ENCODE assay signal across 16 cellular contexts in genomic region chr15:38312190-38312589, GRCh38. TPM values are rescaled to one million over a fixed set of nuclear protein-coding genes. Genes with fewer than 3 reads are reported as not detected.
DNase-seq lines count a peak whose midpoint lies in the region; ATAC-seq, FAIRE-seq and TF ChIP-seq lines count a peak whose summit lies in the region.
"Had no signal": no experiment of that assay in that cellular context is flagged by ENCODE, and none has a peak within 500 bp of the region (broad histone marks: within the 10 kb centered on the region; RNA-seq: fewer than 3 reads in every experiment).

No MANE protein-coding gene starts in this region.

- no peak overlapping the region for H3K4me3 Mint-ChIP-seq in WTC11
- H3K4me3 Mint-ChIP-seq: B cell; CD8-positive, alpha-beta T cell had no signal

- no peaks in the 10 kb centered on the region for H3K36me3 ChIP-seq in iPS-18a (ENCODE audit: control insufficient read depth, low read depth, low read length)

- no peaks in the 10 kb centered on the region for H3K27me3 ChIP-seq in iPS-18a (ENCODE audit: control insufficient read depth, insufficient read depth, low read length)
- H3K27me3 ChIP-seq: BLaER1 treated with 17β-estradiol and CSF1 and Interleukin-3, amounts not matched to agents 10 nM and 100 nM had no signal

- no peaks in the 10 kb centered on the region for H3K9me3 Mint-ChIP-seq in WTC11
- H3K9me3 Mint-ChIP-seq: CD8-positive, alpha-beta T cell had no signal

- no peak for TF ChIP-seq CTCF in WTC11 (IDR thresholded peaks at IDR 0.05)

- H3K27ac ChIP-seq in iPS-18a (ENCODE audit: low read length) = peak overlapping the region; percentile 57
- H3K27ac ChIP-seq: BLaER1 treated with 17β-estradiol and CSF1 and Interleukin-3, amounts not matched to agents 10 nM and 100 nM had no signal

- POLR2A ChIA-PET in WTC11 (lab: Charles Lee) = no interaction called here

- H3K27ac Mint-ChIP-seq in WTC11 = 0 out of 2 replicates have a peak overlapping the region, but pooled peaks have one; percentile 28
- H3K27ac Mint-ChIP-seq: B cell; CD8-positive, alpha-beta T cell had no signal

- CTCF ChIA-PET in WTC11 (lab: Charles Lee) = no interaction called here

- peaks cover 29% of the 10 kb centered on the region for H3K4me1 Mint-ChIP-seq in WTC11

- H3K9me3 ChIP-seq in iPS-18a (ENCODE audit: control insufficient read depth, low read depth, low read length) = no peaks in the 10 kb centered on the region

- peaks cover 5% of the 10 kb centered on the region for H3K4me1 ChIP-seq in iPS-18a (ENCODE audit: control insufficient read depth, low read depth, low read length)

- TF ChIP-seq POLR2A in H54 (IDR thresholded peaks at IDR 0.05; ENCODE audit: low read depth, low read length) = no peak

- no peak for DNase-seq in H54 (ENCODE audit: insufficient read length, low spot score)
- no peak for DNase-seq in WTC11 (ENCODE audit: low spot score)
- no peak for DNase-seq in DMS153 treated with DMSO at 0.1 percent for 48 hours (lab: John Stamatoyannopoulos, UW; ENCODE audit: unreplicated experiment)
- DNase-seq in NCI-H748 (lab: John Stamatoyannopoulos, UW; ENCODE audit: unreplicated experiment) = no peak
- no peak for DNase-seq in NCI-H1436 (lab: John Stamatoyannopoulos, UW)
- DNase-seq: Calu3; CD8-positive, alpha-beta T cell; DMS53; DND-41; EL; H7; KBM-7 had no signal

- FAIRE-seq in H54 (lab: Jason Lieb, UNC) = peak; percentile 20
- FAIRE-seq: GM12878 had no signal

- H3K27me3 Mint-ChIP-seq in WTC11 (ENCODE audit: low read depth) = no peaks in the 10 kb centered on the region
- H3K27me3 Mint-ChIP-seq: B cell had no signal

- no peak for ATAC-seq in WTC11
- ATAC-seq: CD8-positive, alpha-beta T cell; GM12878 had no signal

- peak overlapping the region; percentile 22 for H3K9ac ChIP-seq in iPS-18a (ENCODE audit: low read length)
- H3K9ac ChIP-seq: BLaER1 treated with 17β-estradiol and CSF1 and Interleukin-3, amounts not matched to agents 10 nM and 100 nM had no signal

- peaks cover 16% of the 10 kb centered on the region for H3K36me3 Mint-ChIP-seq in WTC11
- H3K36me3 Mint-ChIP-seq: CD8-positive, alpha-beta T cell had no signal

- H3K4me3 ChIP-seq in iPS-18a (ENCODE audit: low read length) = no peak overlapping the region
- H3K4me3 ChIP-seq: BLaER1 treated with 17β-estradiol and CSF1 and Interleukin-3, amounts not matched to agents 10 nM and 100 nM; GM12878 had no signal

TF ChIP-seq in WTC11, 78 proteins besides CTCF, POLR2A, EP300 and RAD21:
- no peak for TF ChIP-seq GRHL2 (CRISPR knock-in tag; IDR thresholded peaks at IDR 0.05; ENCODE audit: insufficient replicate concordance, severe bottlenecking)
- no peak for TF ChIP-seq HMGXB4 (CRISPR knock-in tag; IDR thresholded peaks at IDR 0.05)
- no peak for TF ChIP-seq JAZF1 (CRISPR knock-in tag; IDR thresholded peaks at IDR 0.05)
- no peak for TF ChIP-seq SMAD3 (CRISPR knock-in tag; IDR thresholded peaks at IDR 0.05; ENCODE audit: borderline replicate concordance)
- TF ChIP-seq MYBL2 (CRISPR knock-in tag; IDR thresholded peaks at IDR 0.05) = no peak
- no peak for TF ChIP-seq ZSCAN18 (CRISPR knock-in tag; IDR thresholded peaks at IDR 0.05)
- TF ChIP-seq ESRRA (CRISPR knock-in tag; IDR thresholded peaks at IDR 0.05; ENCODE audit: borderline replicate concordance) = no peak
- TF ChIP-seq, protein P1, sequence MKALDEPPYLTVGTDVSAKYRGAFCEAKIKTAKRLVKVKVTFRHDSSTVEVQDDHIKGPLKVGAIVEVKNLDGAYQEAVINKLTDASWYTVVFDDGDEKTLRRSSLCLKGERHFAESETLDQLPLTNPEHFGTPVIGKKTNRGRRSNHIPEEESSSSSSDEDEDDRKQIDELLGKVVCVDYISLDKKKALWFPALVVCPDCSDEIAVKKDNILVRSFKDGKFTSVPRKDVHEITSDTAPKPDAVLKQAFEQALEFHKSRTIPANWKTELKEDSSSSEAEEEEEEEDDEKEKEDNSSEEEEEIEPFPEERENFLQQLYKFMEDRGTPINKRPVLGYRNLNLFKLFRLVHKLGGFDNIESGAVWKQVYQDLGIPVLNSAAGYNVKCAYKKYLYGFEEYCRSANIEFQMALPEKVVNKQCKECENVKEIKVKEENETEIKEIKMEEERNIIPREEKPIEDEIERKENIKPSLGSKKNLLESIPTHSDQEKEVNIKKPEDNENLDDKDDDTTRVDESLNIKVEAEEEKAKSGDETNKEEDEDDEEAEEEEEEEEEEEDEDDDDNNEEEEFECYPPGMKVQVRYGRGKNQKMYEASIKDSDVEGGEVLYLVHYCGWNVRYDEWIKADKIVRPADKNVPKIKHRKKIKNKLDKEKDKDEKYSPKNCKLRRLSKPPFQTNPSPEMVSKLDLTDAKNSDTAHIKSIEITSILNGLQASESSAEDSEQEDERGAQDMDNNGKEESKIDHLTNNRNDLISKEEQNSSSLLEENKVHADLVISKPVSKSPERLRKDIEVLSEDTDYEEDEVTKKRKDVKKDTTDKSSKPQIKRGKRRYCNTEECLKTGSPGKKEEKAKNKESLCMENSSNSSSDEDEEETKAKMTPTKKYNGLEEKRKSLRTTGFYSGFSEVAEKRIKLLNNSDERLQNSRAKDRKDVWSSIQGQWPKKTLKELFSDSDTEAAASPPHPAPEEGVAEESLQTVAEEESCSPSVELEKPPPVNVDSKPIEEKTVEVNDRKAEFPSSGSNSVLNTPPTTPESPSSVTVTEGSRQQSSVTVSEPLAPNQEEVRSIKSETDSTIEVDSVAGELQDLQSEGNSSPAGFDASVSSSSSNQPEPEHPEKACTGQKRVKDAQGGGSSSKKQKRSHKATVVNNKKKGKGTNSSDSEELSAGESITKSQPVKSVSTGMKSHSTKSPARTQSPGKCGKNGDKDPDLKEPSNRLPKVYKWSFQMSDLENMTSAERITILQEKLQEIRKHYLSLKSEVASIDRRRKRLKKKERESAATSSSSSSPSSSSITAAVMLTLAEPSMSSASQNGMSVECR (CRISPR knock-in tag; IDR thresholded peaks at IDR 0.05; ENCODE audit: borderline replicate concordance) = no peak
TF ChIP-seq in WTC11: peak in this region for 0.

RNA-seq across cellular contexts. Expression of gene SPRED1, which starts 59.6 kb away (rescaled TPM):
- total RNA-seq in WTC11 (2021) = 35.9 to 37.1 TPM (median 36.1 TPM) in 3 replicates
